Comparison of ENCODE assay signal across 18 cellular contexts in the genomic region with DNA sequence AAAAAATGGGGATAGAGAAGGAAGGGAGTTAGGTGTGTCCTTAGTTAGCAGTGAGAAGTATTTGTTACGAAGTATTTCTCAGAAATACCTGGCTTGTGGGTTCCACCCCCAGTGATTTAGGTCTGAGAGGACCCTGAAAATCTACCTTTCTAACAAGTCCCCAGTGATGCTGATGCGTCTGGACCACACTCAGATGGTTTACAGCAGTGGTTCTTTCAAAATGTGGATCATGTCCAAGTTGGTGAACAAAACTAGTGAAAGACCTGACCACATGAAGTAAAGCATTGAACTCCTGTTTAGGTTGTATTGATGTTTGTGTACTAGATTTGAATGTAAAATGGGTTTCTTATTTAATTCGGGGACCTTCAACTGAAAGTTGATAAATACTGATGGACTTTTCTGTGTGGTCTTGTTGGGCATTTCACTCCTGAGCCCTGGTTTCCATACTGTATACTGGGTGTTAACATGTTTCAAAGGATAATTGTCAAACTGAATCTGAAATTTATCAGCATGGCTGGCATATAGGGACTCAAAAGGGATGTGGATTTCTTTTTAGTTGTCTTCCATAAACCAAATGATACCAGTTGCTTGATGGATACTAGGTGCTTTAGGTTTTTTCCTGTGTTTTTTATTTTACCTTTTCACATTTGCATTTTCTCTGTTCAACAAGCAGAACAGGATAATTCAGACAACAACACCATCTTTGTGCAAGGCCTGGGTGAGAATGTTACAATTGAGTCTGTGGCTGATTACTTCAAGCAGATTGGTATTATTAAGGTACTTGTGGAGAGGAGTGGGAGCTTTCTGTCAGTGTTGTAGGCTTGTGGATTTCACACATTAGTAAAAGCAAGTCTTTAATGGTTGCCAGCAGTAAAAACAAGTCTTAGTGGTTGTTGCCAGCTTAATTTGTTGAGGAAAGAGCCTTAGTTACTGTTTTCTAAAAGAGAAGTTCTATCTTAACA. TPM values are rescaled to one million over a fixed set of nuclear protein-coding genes. Genes with fewer than 3 reads are reported as not detected.
DNase-seq lines count a peak whose midpoint lies in the region; ATAC-seq and TF ChIP-seq lines count a peak whose summit lies in the region.
"Had no signal": no experiment of that assay in that cellular context is flagged by ENCODE, and none has a peak within 500 bp of the region (broad histone marks: within the 10 kb centered on the region; RNA-seq: fewer than 3 reads in every experiment).

No MANE protein-coding gene starts in this region.

- H3K4me1 Mint-ChIP-seq in T-helper 1 cell treated with Interleukin-12 subunit alpha and Interleukin-12 subunit beta and Interleukin-4 antibody, amounts not matched to agents 30 μg/mL and 1 μg/mL, for 36 hours (ENCODE audit: low read depth) = peaks cover 65% of the 10 kb centered on the region
- peaks cover 48% of the 10 kb centered on the region for H3K4me1 Mint-ChIP-seq in HFFc6 (ENCODE audit: low read depth)
- peaks cover 65% of the 10 kb centered on the region for H3K4me1 Mint-ChIP-seq in activated naive CD8-positive, alpha-beta T cell treated with anti-CD3 and anti-CD28 coated beads, Interleukin-2, amount 10 ng/mL, durations not matched to agents 7 days and 5 days
- peaks cover 50% of the 10 kb centered on the region for H3K4me1 Mint-ChIP-seq in neural crest cell

- H3K9me3 Mint-ChIP-seq in T-helper 1 cell treated with Interleukin-12 subunit alpha and Interleukin-12 subunit beta and Interleukin-4 antibody, amounts not matched to agents 30 μg/mL and 1 μg/mL, for 36 hours = no peaks in the 10 kb centered on the region
- no peaks in the 10 kb centered on the region for H3K9me3 Mint-ChIP-seq in HFFc6
- no peaks in the 10 kb centered on the region for H3K9me3 Mint-ChIP-seq in activated naive CD8-positive, alpha-beta T cell treated with anti-CD3 and anti-CD28 coated beads, Interleukin-2, amount 10 ng/mL, durations not matched to agents 7 days and 5 days
- no peaks in the 10 kb centered on the region for H3K9me3 Mint-ChIP-seq in neural crest cell
- H3K9me3 Mint-ChIP-seq: naive B cell had no signal

- DNase-seq in T-helper 1 cell (no peak), HFFc6 (no peak), neural crest cell (ENCODE audit: low read depth, low spot score) (no peak)
- no peak for DNase-seq in activated naive CD8-positive, alpha-beta T cell treated with anti-CD3 and anti-CD28 coated beads, Interleukin-2, amount 10 ng/mL, durations not matched to agents 7 days and 5 days
- DNase-seq: lower lobe of right lung; naive B cell; NCI-H2081; NCI-H524 treated with DMSO at 0.1 percent for 48 hours; PC-9; stimulated activated CD4-positive, alpha-beta T cell treated with anti-CD3 and anti-CD28 coated beads, Interleukin-2, amount 100 ng/mL, for 48 hours had no signal

- TF ChIP-seq CTCF in HFFc6 (IDR thresholded peaks at IDR 0.05) = no peak
- no peak for TF ChIP-seq CTCF in neural crest cell (conservative IDR thresholded peaks at IDR 0.05)

- POLR2A ChIA-PET in activated naive CD8-positive, alpha-beta T cell treated with anti-CD3 and anti-CD28 coated beads, Interleukin-2, amount 10 ng/mL, durations not matched to agents 7 days and 5 days (lab: Charles Lee) = interaction anchor here (0.6 to 5.2 kb wide), 6 partner anchors 9 to 239 kb away, joined by 3 to 32 read pairs (median 6); a partner anchor contains a TSS

- ATAC-seq in activated naive CD8-positive, alpha-beta T cell treated with anti-CD3 and anti-CD28 coated beads, Interleukin-2, amount 10 ng/mL, durations not matched to agents 7 days and 5 days (ENCODE audit: low read depth) = no peak
- ATAC-seq in HG03571 (IDR thresholded peaks at IDR 0.05; ENCODE audit: unreplicated experiment) = no peak
- no peak for ATAC-seq in HG02970 (IDR thresholded peaks at IDR 0.05; ENCODE audit: low FRiP score, unreplicated experiment)
- no peak for ATAC-seq in esophagus mucosa
- ATAC-seq: lower lobe of right lung, sciatic nerve had no signal

- peaks cover 81% of the 10 kb centered on the region for H3K36me3 Mint-ChIP-seq in T-helper 1 cell treated with Interleukin-12 subunit alpha and Interleukin-12 subunit beta and Interleukin-4 antibody, amounts not matched to agents 30 μg/mL and 1 μg/mL, for 36 hours (ENCODE audit: low read depth)
- H3K36me3 Mint-ChIP-seq in HFFc6 (ENCODE audit: low read depth) = peaks cover 92% of the 10 kb centered on the region
- peaks cover 76% of the 10 kb centered on the region for H3K36me3 Mint-ChIP-seq in activated naive CD8-positive, alpha-beta T cell treated with anti-CD3 and anti-CD28 coated beads, Interleukin-2, amount 10 ng/mL, durations not matched to agents 7 days and 5 days
- peaks cover 82% of the 10 kb centered on the region for H3K36me3 Mint-ChIP-seq in neural crest cell (ENCODE audit: low read depth)

- H3K4me3 Mint-ChIP-seq in T-helper 1 cell treated with Interleukin-12 subunit alpha and Interleukin-12 subunit beta and Interleukin-4 antibody, amounts not matched to agents 30 μg/mL and 1 μg/mL, for 36 hours = peak overlapping the region; percentile 9
- H3K4me3 Mint-ChIP-seq in HFFc6 (no peak overlapping the region; the same call in 1 of the 2 replicates), neural crest cell (peak overlapping the region; percentile 43)
- no peak overlapping the region for H3K4me3 Mint-ChIP-seq in activated naive CD8-positive, alpha-beta T cell treated with anti-CD3 and anti-CD28 coated beads, Interleukin-2, amount 10 ng/mL, durations not matched to agents 7 days and 5 days

- H3K27ac Mint-ChIP-seq in T-helper 1 cell treated with Interleukin-12 subunit alpha and Interleukin-12 subunit beta and Interleukin-4 antibody, amounts not matched to agents 30 μg/mL and 1 μg/mL, for 36 hours = peak overlapping the region; percentile 29
- H3K27ac Mint-ChIP-seq in HFFc6 (peak overlapping the region; percentile 77), neural crest cell (ENCODE audit: unreplicated experiment) (no peak overlapping the region)
- peak overlapping the region; percentile 26 for H3K27ac Mint-ChIP-seq in activated naive CD8-positive, alpha-beta T cell treated with anti-CD3 and anti-CD28 coated beads, Interleukin-2, amount 10 ng/mL, durations not matched to agents 7 days and 5 days

- H3K27me3 Mint-ChIP-seq in T-helper 1 cell treated with Interleukin-12 subunit alpha and Interleukin-12 subunit beta and Interleukin-4 antibody, amounts not matched to agents 30 μg/mL and 1 μg/mL, for 36 hours (ENCODE audit: low read depth) = no peaks in the 10 kb centered on the region
- H3K27me3 Mint-ChIP-seq in HFFc6 (ENCODE audit: insufficient read depth) (peaks cover 24% of the 10 kb centered on the region), neural crest cell (ENCODE audit: low read depth) (peaks cover 47% of the 10 kb centered on the region)
- H3K27me3 Mint-ChIP-seq in activated naive CD8-positive, alpha-beta T cell treated with anti-CD3 and anti-CD28 coated beads, Interleukin-2, amount 10 ng/mL, durations not matched to agents 7 days and 5 days = no peaks in the 10 kb centered on the region
- H3K27me3 Mint-ChIP-seq: naive B cell had no signal

RNA-seq across cellular contexts. Expression of a gene that starts 8.8 kb away (rescaled TPM):
- total RNA-seq in HFFc6 (2021; fragmentation: NEBNext Ultra II Directional; extraction: Animal tissue kit (Norgen Biotek cat#: 25700)) = 100 to 1,000 TPM; 275 to 504 (median 422) TPM
- total RNA-seq in activated naive CD8-positive, alpha-beta T cell treated with anti-CD3 and anti-CD28 coated beads, Interleukin-2, amount 10 ng/mL, durations not matched to agents 7 days and 5 days = 100 to 1,000 TPM; 540 to 618 TPM
- total RNA-seq in neural crest cell (970 and 984 TPM in 2 replicates), esophagus mucosa (127 TPM)

RNA-seq across cellular contexts. Expression of a gene that starts 13.8 kb away (rescaled TPM):
- total RNA-seq in HFFc6 (2021; fragmentation: NEBNext Ultra II Directional; extraction: Animal tissue kit (Norgen Biotek cat#: 25700)) = 10 to 100 TPM; 13.0 to 23.1 (median 22.5) TPM
- 10 to 100 TPM; 82.3 to 87.0 TPM for total RNA-seq in activated naive CD8-positive, alpha-beta T cell treated with anti-CD3 and anti-CD28 coated beads, Interleukin-2, amount 10 ng/mL, durations not matched to agents 7 days and 5 days
- total RNA-seq in neural crest cell (1.7 and 3.3 TPM in 2 replicates), esophagus mucosa (75.6 TPM)
- total RNA-seq: A172 had no signal

RNA-seq across cellular contexts. Expression of a gene that starts 25.2 kb away (rescaled TPM):
- total RNA-seq in HFFc6 (2021; fragmentation: NEBNext Ultra II Directional; extraction: Animal tissue kit (Norgen Biotek cat#: 25700)) = under 1 TPM in 1 of 6 experiments, not detected in 5; 0.05 TPM
- total RNA-seq in activated naive CD8-positive, alpha-beta T cell treated with anti-CD3 and anti-CD28 coated beads, Interleukin-2, amount 10 ng/mL, durations not matched to agents 7 days and 5 days = not detected
- 0.05 TPM in 1 of 2 replicates, not detected in the other for total RNA-seq in neural crest cell
- 0.04 TPM for total RNA-seq in esophagus mucosa

RNA-seq across cellular contexts. Expression of a gene that starts 28.2 kb away (rescaled TPM):
- not detected for total RNA-seq in HFFc6 (2021; fragmentation: NEBNext Ultra II Directional; extraction: Animal tissue kit (Norgen Biotek cat#: 25700))
- not detected for total RNA-seq in activated naive CD8-positive, alpha-beta T cell treated with anti-CD3 and anti-CD28 coated beads, Interleukin-2, amount 10 ng/mL, durations not matched to agents 7 days and 5 days
- total RNA-seq in neural crest cell = not detected in 2 replicates
- total RNA-seq in esophagus mucosa = not detected
- total RNA-seq: A172, aorta, HT1080, lower lobe of right lung, PC-9, sciatic nerve had no signal

RNA-seq across cellular contexts. Expression of a gene that starts 38.9 kb away (rescaled TPM):
- total RNA-seq in HFFc6 (2021; fragmentation: NEBNext Ultra II Directional; extraction: Animal tissue kit (Norgen Biotek cat#: 25700)) = under 1 TPM in 4 of 6 experiments, not detected in 2; 0.38 to 0.60 (median 0.47) TPM
- 1 to 10 TPM in 1 of 2 experiments, under 1 TPM in 1; 0.31 to 1.1 TPM for total RNA-seq in activated naive CD8-positive, alpha-beta T cell treated with anti-CD3 and anti-CD28 coated beads, Interleukin-2, amount 10 ng/mL, durations not matched to agents 7 days and 5 days
- total RNA-seq in neural crest cell = 0.68 and 1.1 TPM in 2 replicates
- 1.5 TPM for total RNA-seq in esophagus mucosa

Comparison
In these comparisons a context has a peak if more than half of its experiments do, and no peak if none do; other contexts are left out.
1. H3K4me3 Mint-ChIP-seq: peak in T-helper 1 cell treated with Interleukin-12 subunit alpha and Interleukin-12 subunit beta and Interleukin-4 antibody, amounts not matched to agents 30 μg/mL and 1 μg/mL, for 36 hours (single experiment) and neural crest cell (single experiment); none in HFFc6 (single experiment) and activated naive CD8-positive, alpha-beta T cell treated with anti-CD3 and anti-CD28 coated beads, Interleukin-2, amount 10 ng/mL, durations not matched to agents 7 days and 5 days (single experiment).